In the genomic region with DNA sequence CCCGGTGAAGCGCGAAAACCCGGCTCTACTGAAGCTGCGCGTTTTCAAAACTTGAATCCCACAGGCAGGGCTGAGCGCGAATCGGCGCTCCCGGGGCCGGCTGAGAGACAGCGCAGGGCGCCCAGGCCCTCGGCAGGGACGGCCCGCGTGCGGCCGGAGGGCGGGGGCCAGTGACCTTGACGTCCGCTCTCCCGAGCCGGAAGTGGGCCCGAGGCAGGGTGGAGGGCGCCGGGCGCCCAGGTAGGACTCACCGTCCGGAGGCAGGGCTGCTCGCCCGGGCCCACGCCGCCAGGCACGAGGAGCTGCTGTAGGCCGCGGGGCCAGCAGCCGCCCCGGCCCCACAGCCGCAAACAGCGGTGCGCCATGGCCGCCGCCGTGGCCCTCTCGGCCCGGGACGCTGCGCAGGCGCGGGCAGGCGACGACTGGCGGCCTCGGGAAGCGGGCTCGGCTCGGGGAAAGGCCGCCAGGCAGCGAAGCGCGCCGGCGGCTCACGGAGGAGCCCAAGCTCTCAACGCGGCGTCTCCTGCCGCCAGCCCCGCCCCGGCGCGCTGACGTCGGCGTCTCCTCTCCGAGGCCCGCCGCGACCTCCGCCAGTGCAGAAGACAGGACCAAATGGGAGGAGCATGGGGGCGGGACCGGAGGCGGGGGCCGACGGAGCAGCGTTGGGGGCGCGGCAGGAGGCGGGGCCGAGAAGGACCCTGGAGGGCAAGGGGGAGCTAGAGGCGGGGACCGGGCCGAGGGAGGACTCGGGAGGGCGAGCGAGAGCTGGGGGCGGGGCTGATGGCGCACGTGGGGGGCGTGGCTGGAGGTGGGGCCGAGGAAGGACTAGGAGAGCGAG, we compare ENCODE assay signal across 8 cellular contexts. TPM values are rescaled to one million over a fixed set of nuclear protein-coding genes. Genes with fewer than 3 reads are reported as not detected.
DNase-seq lines count a peak whose midpoint lies in the region; ATAC-seq, FAIRE-seq and TF ChIP-seq lines count a peak whose summit lies in the region.

Gene AFG3L2 (minus strand): TSS at position 510 of the 838 bp plus-strand sequence. CDS start 145 bp downstream, at position 365.

- DNase-seq in GM12892 (ENCODE audit: insufficient read length) (peak; percentile 87), NCI-H1436 (lab: John Stamatoyannopoulos, UW) (peak; percentile 98), SW480 (ENCODE audit: low spot score) (peak; percentile 97), Right ventricle myocardium superior (peak; percentile 100), tibial artery (peak; percentile 100)
- peak; percentile 100 for DNase-seq in activated naive CD8-positive, alpha-beta T cell treated with anti-CD3 and anti-CD28 coated beads, Interleukin-2, amount 50 U/mL, for 24 hours

- intact Hi-C loops in Right ventricle myocardium superior (cut with DNase I), result loop anchor here (10.0 kb wide), 1 partner anchor 62 kb away; no protein-coding TSS in a partner anchor
- intact Hi-C loops in tibial artery (cut with DNase I; ENCODE audit: low total_unique reads), result loop anchor here (10.0 kb wide), 1 partner anchor 62 kb away; no protein-coding TSS in a partner anchor

- ATAC-seq in HG02840 (IDR thresholded peaks at IDR 0.05; ENCODE audit: low FRiP score, unreplicated experiment) (peak; percentile 91), Right ventricle myocardium superior (ENCODE audit: poor library complexity) (peak; percentile 91)
- peak; percentile 91 for ATAC-seq in activated naive CD8-positive, alpha-beta T cell treated with anti-CD3 and anti-CD28 coated beads, Interleukin-2, amount 50 U/mL, for 24 hours

- H3K27ac Mint-ChIP-seq in activated naive CD8-positive, alpha-beta T cell treated with anti-CD3 and anti-CD28 coated beads, Interleukin-2, amount 50 U/mL, for 24 hours, result peak within 1 kb of the TSS; percentile 93

- no peaks in the 10 kb centered on the region for H3K9me3 ChIP-seq in parathyroid adenoma (ENCODE audit: control insufficient read depth, low read length)
- H3K9me3 ChIP-seq in tibial artery, result no peaks in the 10 kb centered on the region

- H3K4me3 ChIP-seq in parathyroid adenoma (ENCODE audit: low read depth, low read length) (peak within 1 kb of the TSS; percentile 99), tibial artery (peak within 1 kb of the TSS; percentile 76 to 83)

- TF ChIP-seq CTCF in parathyroid adenoma (IDR thresholded peaks at IDR 0.05), result no peak
- no peak for TF ChIP-seq CTCF in tibial artery (IDR thresholded peaks at IDR 0.05)

- H3K4me1 ChIP-seq in parathyroid adenoma (peaks cover 16% of the 10 kb centered on the region), tibial artery (peaks cover 0 to 42% (median 30%) of the 10 kb centered on the region in 4 donors)

- H3K9me3 Mint-ChIP-seq in activated naive CD8-positive, alpha-beta T cell treated with anti-CD3 and anti-CD28 coated beads, Interleukin-2, amount 50 U/mL, for 24 hours, result no peaks in the 10 kb centered on the region

- H2AFZ ChIP-seq in parathyroid adenoma, result peak within 1 kb of the TSS; percentile 85

- peak; percentile 94 for TF ChIP-seq POLR2A in GM12892 (IDR thresholded peaks at IDR 0.05; ENCODE audit: low read depth, low read length)

- H3K27me3 ChIP-seq in parathyroid adenoma (ENCODE audit: control insufficient read depth, insufficient read depth, low read length) (no peaks in the 10 kb centered on the region), tibial artery (no peaks in the 10 kb centered on the region)

- peak within 1 kb of the TSS; percentile 90 for H3K4me3 Mint-ChIP-seq in activated naive CD8-positive, alpha-beta T cell treated with anti-CD3 and anti-CD28 coated beads, Interleukin-2, amount 50 U/mL, for 24 hours

- peak; percentile 97 for FAIRE-seq in GM12892 (lab: Jason Lieb, UNC)

- peaks cover 41% of the 10 kb centered on the region for H3K4me1 Mint-ChIP-seq in activated naive CD8-positive, alpha-beta T cell treated with anti-CD3 and anti-CD28 coated beads, Interleukin-2, amount 50 U/mL, for 24 hours

- H3K27ac ChIP-seq in parathyroid adenoma (peak within 1 kb of the TSS; percentile 98), tibial artery (peak within 1 kb of the TSS; percentile 94 to 95)

- peaks cover 25% of the 10 kb centered on the region for H3K79me2 ChIP-seq in parathyroid adenoma

- peaks cover 25% of the 10 kb centered on the region for H3K36me3 Mint-ChIP-seq in activated naive CD8-positive, alpha-beta T cell treated with anti-CD3 and anti-CD28 coated beads, Interleukin-2, amount 50 U/mL, for 24 hours (ENCODE audit: low read depth)

- H3K36me3 ChIP-seq in parathyroid adenoma (ENCODE audit: control insufficient read depth, insufficient read depth, low read length) (no peaks in the 10 kb centered on the region), tibial artery (no peaks in the 10 kb centered on the region)

- peaks cover 2% of the 10 kb centered on the region for H3K27me3 Mint-ChIP-seq in activated naive CD8-positive, alpha-beta T cell treated with anti-CD3 and anti-CD28 coated beads, Interleukin-2, amount 50 U/mL, for 24 hours

- H3K4me2 ChIP-seq in parathyroid adenoma (ENCODE audit: low read length), result peak within 1 kb of the TSS; percentile 98

- H3K9ac ChIP-seq in parathyroid adenoma, result peak within 1 kb of the TSS; percentile 92

RNA-seq across cellular contexts. Expression of gene AFG3L2, which starts in this region (rescaled TPM):
- 46.2 TPM for polyA plus RNA-seq in GM12892 (2012; ENCODE audit: missing spikeins)
- 145 TPM for total RNA-seq in Right ventricle myocardium superior

Comparison
In these comparisons a context has a peak if more than half of its experiments do, and no peak if none do; other contexts are left out.
1. Peak in every context shown above with its lines: DNase-seq, ATAC-seq, H3K4me3 ChIP-seq and H3K27ac ChIP-seq.